Comparison of ENCODE assay signal across 13 cellular contexts in the genomic region with DNA sequence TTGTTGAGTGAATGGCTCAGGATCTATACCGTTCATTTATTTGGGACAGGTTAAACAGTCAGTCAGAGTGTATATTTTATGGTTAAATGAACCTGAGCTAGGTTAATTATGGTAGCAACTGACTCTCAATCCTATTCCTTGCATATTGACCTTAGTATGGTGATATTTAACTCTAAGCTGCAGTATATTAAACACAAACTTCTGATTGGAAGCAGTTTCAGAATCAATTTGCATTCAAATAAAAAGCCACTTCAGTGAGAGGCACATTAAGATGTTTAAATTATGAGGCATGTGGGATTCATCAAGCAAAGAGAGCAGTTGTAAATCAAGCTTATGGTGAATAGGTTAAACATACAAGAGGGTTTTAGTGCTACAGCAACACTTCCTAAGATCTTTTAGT. TPM values are rescaled to one million over a fixed set of nuclear protein-coding genes. Genes with fewer than 3 reads are reported as not detected.
"Had no signal": no experiment of that assay in that cellular context is flagged by ENCODE, and none has a peak within 500 bp of the region (broad histone marks: within the 10 kb centered on the region; RNA-seq: fewer than 3 reads in every experiment).

No MANE protein-coding gene starts in this region.

- H3K27ac ChIP-seq: coronary artery, lower lobe of right lung, right lobe of liver, suprapubic skin had no signal

- DNase-seq: activated CD4-positive, alpha-beta T cell treated with anti-CD3 and anti-CD28 coated beads, Interleukin-2, amount 10 ng/mL, durations not matched to agents 7 days and 5 days; activated CD8-positive, alpha-beta memory T cell treated with anti-CD3 and anti-CD28 coated beads, Interleukin-2, amount 50 U/mL, for 48 hours; activated naive CD8-positive, alpha-beta T cell treated with anti-CD3 and anti-CD28 coated beads, Interleukin-2, amount 10 ng/mL, durations not matched to agents 7 days and 5 days; central memory CD4-positive, alpha-beta T cell; immature natural killer cell; lower lobe of right lung; right lobe of liver; trophoblast cell had no signal

- H3K4me1 ChIP-seq: lower lobe of right lung, right lobe of liver, suprapubic skin had no signal

- H3K36me3 ChIP-seq: esophagus muscularis mucosa, lower lobe of right lung, right lobe of liver, suprapubic skin had no signal

- H3K4me3 ChIP-seq: coronary artery, esophagus muscularis mucosa, lower lobe of right lung, right lobe of liver, suprapubic skin had no signal

- ATAC-seq: lower lobe of right lung, right lobe of liver had no signal

- H3K27me3 ChIP-seq: esophagus muscularis mucosa, right lobe of liver, suprapubic skin had no signal

- H3K9me3 ChIP-seq: esophagus muscularis mucosa, lower lobe of right lung, right lobe of liver, suprapubic skin had no signal

RNA-seq across cellular contexts. Expression of a gene that starts 40.4 kb away (rescaled TPM):
- total RNA-seq: activated CD4-positive, alpha-beta T cell treated with anti-CD3 and anti-CD28 coated beads, Interleukin-2, amount 10 ng/mL, durations not matched to agents 7 days and 5 days; activated naive CD8-positive, alpha-beta T cell treated with anti-CD3 and anti-CD28 coated beads, Interleukin-2, amount 10 ng/mL, durations not matched to agents 7 days and 5 days; activated T-helper 1 cell treated with anti-CD3 and anti-CD28 coated beads, Interleukin-12 subunit alpha, Interleukin-12 subunit beta, Interleukin-2, Interleukin-4 antibody, amounts not matched to agents 30 ng/mL and 10 ng/mL and 1 ng/mL, durations not matched to agents 14 hours and 24 hours and 36 hours; pulmonary artery endothelial cell had no signal
- polyA plus RNA-seq: immature natural killer cell had no signal
